Comparison of ENCODE assay signal across 16 cellular contexts in genomic region chr15:67796728-67797127, GRCh38. TPM values are rescaled to one million over a fixed set of nuclear protein-coding genes. Genes with fewer than 3 reads are reported as not detected.
DNase-seq lines count a peak whose midpoint lies in the region; ATAC-seq, FAIRE-seq and TF ChIP-seq lines count a peak whose summit lies in the region.
"Had no signal": no experiment of that assay in that cellular context is flagged by ENCODE, and none has a peak within 500 bp of the region (broad histone marks: within the 10 kb centered on the region; RNA-seq: fewer than 3 reads in every experiment).

No MANE protein-coding gene starts in this region.

- no peak for FAIRE-seq in endothelial cell of umbilical vein (lab: Jason Lieb, UNC)

- peaks cover 9% of the 10 kb centered on the region for H3K9me3 Mint-ChIP-seq in activated CD8-positive, alpha-beta memory T cell treated with anti-CD3 and anti-CD28 coated beads, Interleukin-2, amount 10 ng/mL, durations not matched to agents 7 days and 5 days (ENCODE audit: low read depth)
- peaks cover 24% of the 10 kb centered on the region for H3K9me3 Mint-ChIP-seq in nephron progenitor cell

- H4K20me1 ChIP-seq in endothelial cell of umbilical vein (replicated peaks; ENCODE audit: control insufficient read depth, extremely low read depth, insufficient read depth, low read length), result no peaks in the 10 kb centered on the region

- TF ChIP-seq POLR2A in endothelial cell of umbilical vein (IDR thresholded peaks at IDR 0.05; ENCODE audit: low read depth, low read length), result no peak

- intact Hi-C loops in endothelial cell of umbilical vein (cut with micrococcal nuclease), result no loop called here

- POLR2A ChIA-PET in endothelial cell of umbilical vein (lab: Charles Lee), result no interaction called here

- H3K4me3 Mint-ChIP-seq in activated CD8-positive, alpha-beta memory T cell treated with anti-CD3 and anti-CD28 coated beads, Interleukin-2, amount 10 ng/mL, durations not matched to agents 7 days and 5 days, result no peak overlapping the region
- no peak overlapping the region for H3K4me3 Mint-ChIP-seq in nephron progenitor cell

- peaks cover 20% of the 10 kb centered on the region for H3K36me3 Mint-ChIP-seq in activated CD8-positive, alpha-beta memory T cell treated with anti-CD3 and anti-CD28 coated beads, Interleukin-2, amount 10 ng/mL, durations not matched to agents 7 days and 5 days
- peaks cover 22% of the 10 kb centered on the region for H3K36me3 Mint-ChIP-seq in nephron progenitor cell (ENCODE audit: low read depth)

- H3K36me3 ChIP-seq in endothelial cell of umbilical vein (ENCODE audit: control insufficient read depth in 2 of 2, extremely low read depth in 1 of 2, insufficient read depth in 2 of 2, low read length in 2 of 2), result no peaks in the 10 kb centered on the region
- H3K36me3 ChIP-seq: HAP-1 had no signal

- H3K27me3 Mint-ChIP-seq in activated CD8-positive, alpha-beta memory T cell treated with anti-CD3 and anti-CD28 coated beads, Interleukin-2, amount 10 ng/mL, durations not matched to agents 7 days and 5 days, result no peaks in the 10 kb centered on the region
- H3K27me3 Mint-ChIP-seq in nephron progenitor cell (ENCODE audit: low read depth, poor library complexity), result peaks cover 9% of the 10 kb centered on the region

- BruUV-seq in endothelial cell of umbilical vein (replicated peaks; lab: Mats Ljungman, UMichigan), result no TSS peak

- no peak overlapping the region for H3K27ac ChIP-seq in endothelial cell of umbilical vein (ENCODE audit: insufficient read depth, low read depth, low read length)
- H3K27ac ChIP-seq: C4-2B had no signal

- H3K4me2 ChIP-seq in endothelial cell of umbilical vein (ENCODE audit: insufficient read depth, low read length), result no peak overlapping the region

- H3K79me2 ChIP-seq in endothelial cell of umbilical vein (ENCODE audit: control insufficient read depth, insufficient read depth, low read length), result no peaks in the 10 kb centered on the region

- H3K27ac Mint-ChIP-seq in activated CD8-positive, alpha-beta memory T cell treated with anti-CD3 and anti-CD28 coated beads, Interleukin-2, amount 10 ng/mL, durations not matched to agents 7 days and 5 days, result no peak overlapping the region
- H3K27ac Mint-ChIP-seq in nephron progenitor cell, result peak overlapping the region; percentile 72

- dilution Hi-C loops in endothelial cell of umbilical vein (cut with MboI; ENCODE audit: extremely low pct_ligation_motif_present, low sequenced_read_pairs), result no loop called here

- H3K9me1 ChIP-seq in endothelial cell of umbilical vein (replicated peaks; ENCODE audit: control insufficient read depth, extremely low read depth, insufficient read depth, low read length), result no peaks in the 10 kb centered on the region

- H3K4me3 ChIP-seq in endothelial cell of umbilical vein (replicated peaks in 1 of 3; ENCODE audit: insufficient read depth in 1 of 3, low read depth in 1 of 3, low read length in 3 of 3), result no peak overlapping the region
- H3K4me3 ChIP-seq: HAP-1 had no signal

- H3K9ac ChIP-seq in endothelial cell of umbilical vein (replicated peaks; ENCODE audit: extremely low read depth, insufficient read depth, low read length), result no peak overlapping the region

- DNase-seq in activated CD8-positive, alpha-beta memory T cell treated with anti-CD3 and anti-CD28 coated beads, Interleukin-2, amount 10 ng/mL, durations not matched to agents 7 days and 5 days, result peak; percentile 31
- no peak for DNase-seq in activated CD8-positive, alpha-beta memory T cell treated with anti-CD3 and anti-CD28 coated beads, Interleukin-2, amount 50 U/mL, for 48 hours
- DNase-seq in NCI-H69 (lab: John Stamatoyannopoulos, UW) (peak; percentile 41), endothelial cell of umbilical vein (ENCODE audit: low read depth, low spot score) (peak; percentile 47), nephron progenitor cell (no peak), NCI-H128 (lab: John Stamatoyannopoulos, UW; ENCODE audit: unreplicated experiment) (no peak)
- no peak for DNase-seq in stimulated activated naive CD8-positive, alpha-beta T cell treated with anti-CD3 and anti-CD28 coated beads, Interleukin-15, Interleukin-2, amounts not matched to agents 100 U/mL and 50 U/mL, for 24 hours
- DNase-seq: DMS53, NCI-H146, NCI-H2227 treated with DMSO at 0.1 percent for 48 hours, NCI-H526 had no signal

- no peaks in the 10 kb centered on the region for H3K27me3 ChIP-seq in endothelial cell of umbilical vein (ENCODE audit: control insufficient read depth in 2 of 2, insufficient read depth in 2 of 2, low read length in 2 of 2)

- H3K4me1 Mint-ChIP-seq in activated CD8-positive, alpha-beta memory T cell treated with anti-CD3 and anti-CD28 coated beads, Interleukin-2, amount 10 ng/mL, durations not matched to agents 7 days and 5 days, result no peaks in the 10 kb centered on the region
- H3K4me1 Mint-ChIP-seq in nephron progenitor cell, result peaks cover 36% of the 10 kb centered on the region

- no peak for TF ChIP-seq CTCF in endothelial cell of umbilical vein (IDR thresholded peaks at IDR 0.05; ENCODE audit: extremely low read depth in 1 of 2, insufficient read depth in 1 of 2, low read depth in 1 of 2, low read length in 2 of 2)
- TF ChIP-seq CTCF in nephron progenitor cell (IDR thresholded peaks at IDR 0.05), result no peak

- no peak overlapping the region for H2AFZ ChIP-seq in endothelial cell of umbilical vein (ENCODE audit: low read depth, low read length)

- H3K9me3 ChIP-seq in endothelial cell of umbilical vein (replicated peaks; ENCODE audit: control insufficient read depth, insufficient read depth, low read length), result no peaks in the 10 kb centered on the region

- ATAC-seq in activated CD8-positive, alpha-beta memory T cell treated with anti-CD3 and anti-CD28 coated beads, Interleukin-2, amount 10 ng/mL, durations not matched to agents 7 days and 5 days, result no peak
- ATAC-seq in HG02642 (IDR thresholded peaks at IDR 0.05; ENCODE audit: poor library complexity, unreplicated experiment), result no peak
- no peak for ATAC-seq in stimulated activated naive CD8-positive, alpha-beta T cell treated with anti-CD3 and anti-CD28 coated beads, Interleukin-15, Interleukin-2, amounts not matched to agents 100 U/mL and 50 U/mL, for 24 hours

- CTCF ChIA-PET in activated CD8-positive, alpha-beta memory T cell treated with anti-CD3 and anti-CD28 coated beads, Interleukin-2, amount 10 ng/mL, durations not matched to agents 7 days and 5 days (lab: Charles Lee), result interaction anchor here (0.6 kb wide), 1 partner anchor 9 kb away, joined by 3 read pairs; no protein-coding TSS in a partner anchor
- CTCF ChIA-PET in endothelial cell of umbilical vein (lab: Charles Lee), result no interaction called here

- peaks cover 7% of the 10 kb centered on the region for H3K4me1 ChIP-seq in endothelial cell of umbilical vein (ENCODE audit: control insufficient read depth, extremely low read depth, insufficient read depth, low read length)

TF ChIP-seq in endothelial cell of umbilical vein, 7 proteins besides CTCF, POLR2A, EP300 and RAD21:
- TF ChIP-seq GATA2 (IDR thresholded peaks at IDR 0.05; ENCODE audit: insufficient read depth, insufficient read length, low read depth, low read length), result no peak
- TF ChIP-seq MYC (IDR thresholded peaks at IDR 0.05; ENCODE audit: low read depth, low read length), result no peak
- no peak for TF ChIP-seq FOS (IDR thresholded peaks at IDR 0.05; ENCODE audit: borderline replicate concordance, insufficient read depth, low read length)
- no peak for TF ChIP-seq POLR2AphosphoS5 (IDR thresholded peaks at IDR 0.05; ENCODE audit: insufficient read depth, low read depth, low read length)
- TF ChIP-seq, protein P1, sequence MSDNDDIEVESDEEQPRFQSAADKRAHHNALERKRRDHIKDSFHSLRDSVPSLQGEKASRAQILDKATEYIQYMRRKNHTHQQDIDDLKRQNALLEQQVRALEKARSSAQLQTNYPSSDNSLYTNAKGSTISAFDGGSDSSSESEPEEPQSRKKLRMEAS (IDR thresholded peaks at IDR 0.05; ENCODE audit: insufficient read depth, insufficient read length), result no peak
- no peak for TF ChIP-seq EZH2 (IDR thresholded peaks at IDR 0.05; ENCODE audit: borderline replicate concordance, low read depth, low read length, severe bottlenecking)
- no peak for TF ChIP-seq JUN (IDR thresholded peaks at IDR 0.05; ENCODE audit: borderline replicate concordance, insufficient read depth, insufficient read length, low read depth)
TF ChIP-seq in endothelial cell of umbilical vein: peak in this region for 0.

RNA-seq across cellular contexts. Expression of gene SKOR1, which starts 28.6 kb away (rescaled TPM):
- total RNA-seq in activated CD8-positive, alpha-beta memory T cell treated with anti-CD3 and anti-CD28 coated beads, Interleukin-2, amount 10 ng/mL, durations not matched to agents 7 days and 5 days, result under 1 TPM; 0.19 to 0.23 TPM
- 0.09 and 0.15 TPM in 2 replicates for total RNA-seq in endothelial cell of umbilical vein
- polyA plus RNA-seq in endothelial cell of umbilical vein, result 0.05 and 0.06 TPM in 2 replicates
- polyA plus RNA-seq in endothelial cell of umbilical vein (2011; cell fraction: cytosol; rRNA removed), result 0.03 and 0.06 TPM in 2 replicates
- 0.17 and 0.25 TPM in 2 replicates for polyA plus RNA-seq in endothelial cell of umbilical vein (2011; cell fraction: nucleus; rRNA removed)
- polyA plus RNA-seq in endothelial cell of umbilical vein (2012), result 0.07 TPM in 1 of 2 replicates, not detected in the other
- polyA minus RNA-seq in endothelial cell of umbilical vein, result 0.13 and 0.15 TPM in 2 replicates
- polyA minus RNA-seq in endothelial cell of umbilical vein (2011; cell fraction: cytosol; rRNA and poly(A)+ RNA removed), result 0.41 TPM
- 0.19 and 0.58 TPM in 2 replicates for polyA minus RNA-seq in endothelial cell of umbilical vein (2011; cell fraction: nucleus; rRNA and poly(A)+ RNA removed)
- total RNA-seq: A172, HT1080 had no signal

RNA-seq across cellular contexts. Expression of gene RNU6-1, which starts 43.1 kb away (rescaled TPM):
- not detected for total RNA-seq in activated CD8-positive, alpha-beta memory T cell treated with anti-CD3 and anti-CD28 coated beads, Interleukin-2, amount 10 ng/mL, durations not matched to agents 7 days and 5 days
- not detected in 2 replicates for total RNA-seq in endothelial cell of umbilical vein
- polyA plus RNA-seq in endothelial cell of umbilical vein, result not detected in 2 replicates
- not detected in 2 replicates for polyA plus RNA-seq in endothelial cell of umbilical vein (2011; cell fraction: cytosol; rRNA removed)
- not detected in 2 replicates for polyA plus RNA-seq in endothelial cell of umbilical vein (2011; cell fraction: nucleus; rRNA removed)
- polyA plus RNA-seq in endothelial cell of umbilical vein (2012), result not detected in 2 replicates
- not detected in 2 replicates for polyA minus RNA-seq in endothelial cell of umbilical vein
- 1,914 TPM for polyA minus RNA-seq in endothelial cell of umbilical vein (2011; cell fraction: cytosol; rRNA and poly(A)+ RNA removed)
- polyA minus RNA-seq in endothelial cell of umbilical vein (2011; cell fraction: nucleus; rRNA and poly(A)+ RNA removed), result not detected in 2 replicates
- total RNA-seq: A172, HT1080 had no signal

Comparison
In these comparisons a context has a peak if more than half of its experiments do, and no peak if none do; other contexts are left out.
1. DNase-seq: peak in activated CD8-positive, alpha-beta memory T cell treated with anti-CD3 and anti-CD28 coated beads, Interleukin-2, amount 10 ng/mL, durations not matched to agents 7 days and 5 days (single experiment), NCI-H69 (single experiment) and endothelial cell of umbilical vein (single experiment); none in activated CD8-positive, alpha-beta memory T cell treated with anti-CD3 and anti-CD28 coated beads, Interleukin-2, amount 50 U/mL, for 48 hours (single experiment), nephron progenitor cell (single experiment), stimulated activated naive CD8-positive, alpha-beta T cell treated with anti-CD3 and anti-CD28 coated beads, Interleukin-15, Interleukin-2, amounts not matched to agents 100 U/mL and 50 U/mL, for 24 hours (single experiment) and NCI-H128 (single experiment).